Comparison of ENCODE assay signal across 28 cellular contexts in the genomic region with DNA sequence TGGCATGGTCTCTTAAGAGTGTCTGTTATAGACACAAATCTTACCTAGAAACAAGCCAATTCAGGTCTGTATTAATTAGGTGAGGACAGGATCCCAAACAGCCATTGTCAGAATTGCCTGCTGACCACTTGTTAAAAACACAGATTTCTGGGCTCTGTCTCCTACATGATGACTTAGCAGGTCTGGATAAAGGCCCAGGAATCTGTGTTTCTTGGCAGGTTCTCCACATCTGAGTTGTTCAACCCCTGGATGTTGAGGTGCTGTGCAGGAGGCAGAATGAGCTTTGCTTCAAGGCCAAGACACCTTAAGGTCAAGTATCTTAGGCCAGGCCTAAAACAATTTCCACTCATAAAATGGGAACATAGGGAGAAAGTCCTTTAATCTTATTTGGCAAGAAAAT.
"Had no signal": no experiment of that assay in that cellular context is flagged by ENCODE, and none has a peak within 500 bp of the region (broad histone marks: within the 10 kb centered on the region; RNA-seq: fewer than 3 reads in every experiment).

No MANE protein-coding gene starts in this region.

- H3K4me3 ChIP-seq: pancreas, psoas muscle, right lobe of liver, sigmoid colon, stomach, thoracic aorta, thyroid gland, tibial nerve, upper lobe of left lung, vagina had no signal

- H3K36me3 ChIP-seq: neutrophil, pancreas, right lobe of liver, sigmoid colon, stomach, thoracic aorta, thyroid gland, tibial nerve, upper lobe of left lung, vagina had no signal

- H3K27me3 ChIP-seq: neutrophil, pancreas, right lobe of liver, sigmoid colon, stomach, thyroid gland, tibial nerve, upper lobe of left lung, vagina had no signal

- H3K36me3 Mint-ChIP-seq: natural killer cell treated with Interleukin-12 subunit alpha and Interleukin-12 subunit beta and Interleukin-15 and Interleukin-18, amount 100 ng/mL, for 72 hours; stimulated activated effector memory CD8-positive, alpha-beta T cell treated with anti-CD3 and anti-CD28 coated beads, Interleukin-12 subunit alpha, Interleukin-12 subunit beta, amount 100 ng/mL, for 72 hours; stimulated activated naive B cell treated with anti-CD40 and anti-IgM and Interleukin-4, amounts not matched to agents 10 μg/mL and 1 μg/mL and 100 μg/mL, for 72 hours had no signal

- H3K9me3 Mint-ChIP-seq: neural crest cell had no signal

- H3K4me3 Mint-ChIP-seq: naive thymus-derived CD8-positive, alpha-beta T cell; natural killer cell treated with Interleukin-12 subunit alpha and Interleukin-12 subunit beta and Interleukin-15 and Interleukin-18, amount 100 ng/mL, for 72 hours; neural crest cell; stimulated activated effector memory CD8-positive, alpha-beta T cell treated with anti-CD3 and anti-CD28 coated beads, Interleukin-12 subunit alpha, Interleukin-12 subunit beta, amount 100 ng/mL, for 72 hours; stimulated activated naive B cell treated with anti-CD40 and anti-IgM and Interleukin-4, amounts not matched to agents 10 μg/mL and 1 μg/mL and 100 μg/mL, for 72 hours; stimulated activated naive CD8-positive, alpha-beta T cell treated with anti-CD3 and anti-CD28 coated beads, Interleukin-15, Interleukin-2, amounts not matched to agents 100 ng/mL and 50 ng/mL, for 24 hours had no signal

- H3K27me3 Mint-ChIP-seq: stimulated activated naive B cell treated with anti-CD40 and anti-IgM and Interleukin-4, amounts not matched to agents 10 μg/mL and 1 μg/mL and 100 μg/mL, for 72 hours; stimulated activated naive CD8-positive, alpha-beta T cell treated with anti-CD3 and anti-CD28 coated beads, Interleukin-15, Interleukin-2, amounts not matched to agents 100 ng/mL and 50 ng/mL, for 24 hours had no signal

- DNase-seq: naive thymus-derived CD8-positive, alpha-beta T cell; nucleus accumbens; pancreas; psoas muscle; right cardiac atrium; right lobe of liver; sigmoid colon; stimulated activated CD4-positive, alpha-beta T cell treated with anti-CD3 and anti-CD28 coated beads, Interleukin-15, amount 100 ng/mL, for 24 hours; stimulated activated CD4-positive, alpha-beta T cell treated with anti-CD3 and anti-CD28 coated beads, Interleukin-2, amount 100 ng/mL, for 24 hours; stimulated activated CD4-positive, alpha-beta T cell treated with anti-CD3 and anti-CD28 coated beads, Interleukin-2, amount 100 ng/mL, for 48 hours; stimulated activated CD4-positive, alpha-beta T cell treated with anti-CD3 and anti-CD28 coated beads, Interleukin-4, amount 100 ng/mL, for 24 hours; stimulated activated naive B cell treated with anti-CD40 and anti-IgM and Interleukin-4, amounts not matched to agents 10 μg/mL and 1 μg/mL and 100 μg/mL, for 72 hours; stimulated activated naive CD4-positive, alpha-beta T cell treated with Interleukin-2 at 50 U/mL for 16 hours; stomach; thyroid gland; trophoblast cell; upper lobe of left lung had no signal

- FAIRE-seq: pancreas, small intestine, urothelium cell line had no signal

- H3K27ac ChIP-seq: neutrophil, pancreas, psoas muscle, right lobe of liver, sigmoid colon, stomach, thoracic aorta, thyroid gland, tibial nerve, upper lobe of left lung, vagina had no signal

- H3K4me1 ChIP-seq: pancreas, psoas muscle, right lobe of liver, sigmoid colon, stomach, thyroid gland, tibial nerve, upper lobe of left lung, vagina had no signal

- H3K9me3 ChIP-seq: neutrophil, pancreas, psoas muscle, right lobe of liver, sigmoid colon, stomach, thoracic aorta, thyroid gland, tibial nerve, upper lobe of left lung, vagina had no signal

- ATAC-seq: naive thymus-derived CD8-positive, alpha-beta T cell; natural killer cell treated with Interleukin-12 subunit alpha and Interleukin-12 subunit beta and Interleukin-15 and Interleukin-18, amount 100 ng/mL, for 72 hours; pancreas; psoas muscle; right cardiac atrium; right lobe of liver; stimulated activated effector memory CD8-positive, alpha-beta T cell treated with anti-CD3 and anti-CD28 coated beads, Interleukin-12 subunit alpha, Interleukin-12 subunit beta, amount 100 ng/mL, for 72 hours; stimulated activated naive B cell treated with anti-CD40 and anti-IgM and Interleukin-4, amounts not matched to agents 10 μg/mL and 1 μg/mL and 100 μg/mL, for 72 hours had no signal

- H3K27ac Mint-ChIP-seq: natural killer cell treated with Interleukin-12 subunit alpha and Interleukin-12 subunit beta and Interleukin-15 and Interleukin-18, amount 100 ng/mL, for 72 hours; progenitor cell of endocrine pancreas; stimulated activated effector memory CD8-positive, alpha-beta T cell treated with anti-CD3 and anti-CD28 coated beads, Interleukin-12 subunit alpha, Interleukin-12 subunit beta, amount 100 ng/mL, for 72 hours; stimulated activated naive B cell treated with anti-CD40 and anti-IgM and Interleukin-4, amounts not matched to agents 10 μg/mL and 1 μg/mL and 100 μg/mL, for 72 hours; stimulated activated naive CD8-positive, alpha-beta T cell treated with anti-CD3 and anti-CD28 coated beads, Interleukin-15, Interleukin-2, amounts not matched to agents 100 ng/mL and 50 ng/mL, for 24 hours had no signal
